In the genomic region with DNA sequence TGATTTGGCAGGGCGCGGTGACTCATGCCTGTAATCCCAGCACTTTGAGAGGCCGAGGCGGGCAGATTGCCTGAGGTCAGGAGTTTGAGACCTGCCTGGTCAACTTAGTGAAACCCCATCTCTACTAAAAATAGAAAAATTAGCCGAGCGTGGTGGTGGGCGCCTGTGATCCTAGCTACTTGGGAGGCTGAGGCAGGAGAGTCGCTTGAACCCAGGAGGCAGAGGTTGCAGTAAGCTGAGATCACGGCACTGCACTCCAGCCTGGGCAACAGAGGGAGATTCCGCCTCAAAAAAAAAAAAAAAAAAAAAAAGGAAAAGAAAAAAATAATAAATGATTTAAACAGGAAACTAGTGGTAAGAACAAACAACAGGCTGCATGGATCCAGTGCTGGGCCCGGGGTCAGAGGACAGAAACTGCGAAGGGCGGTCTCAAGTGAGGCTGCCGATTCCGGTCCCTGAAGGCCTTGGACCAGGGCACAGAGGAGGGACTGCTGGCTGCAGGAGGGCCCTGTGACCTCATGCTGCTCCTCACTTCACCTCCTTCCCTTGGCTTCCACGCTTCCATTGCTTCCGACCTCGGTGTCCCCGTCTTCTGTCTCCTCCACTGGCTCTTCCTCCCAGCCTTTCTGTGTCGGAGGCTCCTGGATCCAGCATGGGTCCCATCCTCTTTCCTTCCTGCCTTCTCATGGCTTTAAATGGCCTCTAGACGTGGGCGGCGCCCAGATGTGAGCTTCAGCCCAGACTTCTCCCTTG, we compare ENCODE assay signal across 1 cellular context.
TF ChIP-seq lines count a peak whose summit lies in the region.

No MANE protein-coding gene starts in this region.

TF ChIP-seq in HepG2, 621 proteins besides CTCF, POLR2A, EP300 and RAD21 (continued from another document and continues in another):
- TF ChIP-seq, protein P1, sequence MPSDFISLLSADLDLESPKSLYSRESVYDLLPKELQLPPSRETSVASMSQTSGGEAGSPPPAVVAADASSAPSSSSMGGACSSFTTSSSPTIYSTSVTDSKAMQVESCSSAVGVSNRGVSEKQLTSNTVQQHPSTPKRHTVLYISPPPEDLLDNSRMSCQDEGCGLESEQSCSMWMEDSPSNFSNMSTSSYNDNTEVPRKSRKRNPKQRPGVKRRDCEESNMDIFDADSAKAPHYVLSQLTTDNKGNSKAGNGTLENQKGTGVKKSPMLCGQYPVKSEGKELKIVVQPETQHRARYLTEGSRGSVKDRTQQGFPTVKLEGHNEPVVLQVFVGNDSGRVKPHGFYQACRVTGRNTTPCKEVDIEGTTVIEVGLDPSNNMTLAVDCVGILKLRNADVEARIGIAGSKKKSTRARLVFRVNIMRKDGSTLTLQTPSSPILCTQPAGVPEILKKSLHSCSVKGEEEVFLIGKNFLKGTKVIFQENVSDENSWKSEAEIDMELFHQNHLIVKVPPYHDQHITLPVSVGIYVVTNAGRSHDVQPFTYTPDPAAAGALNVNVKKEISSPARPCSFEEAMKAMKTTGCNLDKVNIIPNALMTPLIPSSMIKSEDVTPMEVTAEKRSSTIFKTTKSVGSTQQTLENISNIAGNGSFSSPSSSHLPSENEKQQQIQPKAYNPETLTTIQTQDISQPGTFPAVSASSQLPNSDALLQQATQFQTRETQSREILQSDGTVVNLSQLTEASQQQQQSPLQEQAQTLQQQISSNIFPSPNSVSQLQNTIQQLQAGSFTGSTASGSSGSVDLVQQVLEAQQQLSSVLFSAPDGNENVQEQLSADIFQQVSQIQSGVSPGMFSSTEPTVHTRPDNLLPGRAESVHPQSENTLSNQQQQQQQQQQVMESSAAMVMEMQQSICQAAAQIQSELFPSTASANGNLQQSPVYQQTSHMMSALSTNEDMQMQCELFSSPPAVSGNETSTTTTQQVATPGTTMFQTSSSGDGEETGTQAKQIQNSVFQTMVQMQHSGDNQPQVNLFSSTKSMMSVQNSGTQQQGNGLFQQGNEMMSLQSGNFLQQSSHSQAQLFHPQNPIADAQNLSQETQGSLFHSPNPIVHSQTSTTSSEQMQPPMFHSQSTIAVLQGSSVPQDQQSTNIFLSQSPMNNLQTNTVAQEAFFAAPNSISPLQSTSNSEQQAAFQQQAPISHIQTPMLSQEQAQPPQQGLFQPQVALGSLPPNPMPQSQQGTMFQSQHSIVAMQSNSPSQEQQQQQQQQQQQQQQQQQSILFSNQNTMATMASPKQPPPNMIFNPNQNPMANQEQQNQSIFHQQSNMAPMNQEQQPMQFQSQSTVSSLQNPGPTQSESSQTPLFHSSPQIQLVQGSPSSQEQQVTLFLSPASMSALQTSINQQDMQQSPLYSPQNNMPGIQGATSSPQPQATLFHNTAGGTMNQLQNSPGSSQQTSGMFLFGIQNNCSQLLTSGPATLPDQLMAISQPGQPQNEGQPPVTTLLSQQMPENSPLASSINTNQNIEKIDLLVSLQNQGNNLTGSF (CRISPR knock-in tag; IDR thresholded peaks at IDR 0.05): no peak
- TF ChIP-seq ZNF7 (CRISPR knock-in tag; IDR thresholded peaks at IDR 0.05): no peak
- TF ChIP-seq, protein P2, sequence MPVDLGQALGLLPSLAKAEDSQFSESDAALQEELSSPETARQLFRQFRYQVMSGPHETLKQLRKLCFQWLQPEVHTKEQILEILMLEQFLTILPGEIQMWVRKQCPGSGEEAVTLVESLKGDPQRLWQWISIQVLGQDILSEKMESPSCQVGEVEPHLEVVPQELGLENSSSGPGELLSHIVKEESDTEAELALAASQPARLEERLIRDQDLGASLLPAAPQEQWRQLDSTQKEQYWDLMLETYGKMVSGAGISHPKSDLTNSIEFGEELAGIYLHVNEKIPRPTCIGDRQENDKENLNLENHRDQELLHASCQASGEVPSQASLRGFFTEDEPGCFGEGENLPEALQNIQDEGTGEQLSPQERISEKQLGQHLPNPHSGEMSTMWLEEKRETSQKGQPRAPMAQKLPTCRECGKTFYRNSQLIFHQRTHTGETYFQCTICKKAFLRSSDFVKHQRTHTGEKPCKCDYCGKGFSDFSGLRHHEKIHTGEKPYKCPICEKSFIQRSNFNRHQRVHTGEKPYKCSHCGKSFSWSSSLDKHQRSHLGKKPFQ (CRISPR knock-in tag; IDR thresholded peaks at IDR 0.05; ENCODE audit: insufficient replicate concordance): no peak
- no peak for TF ChIP-seq SRSF9 (IDR thresholded peaks at IDR 0.05; ENCODE audit: borderline replicate concordance, insufficient read depth, low read depth, low read length, poor library complexity, severe bottlenecking)
- TF ChIP-seq ZKSCAN1 (IDR thresholded peaks at IDR 0.05; ENCODE audit: low read length): no peak
- TF ChIP-seq TCF7L2 (IDR thresholded peaks at IDR 0.05; ENCODE audit: low read depth, low read length): no peak
- TF ChIP-seq TOPORS (CRISPR knock-in tag; IDR thresholded peaks at IDR 0.05): no peak
- no peak for TF ChIP-seq SRSF4 (IDR thresholded peaks at IDR 0.05; ENCODE audit: low read depth, low read length, poor library complexity, severe bottlenecking)
- TF ChIP-seq, protein P3, sequence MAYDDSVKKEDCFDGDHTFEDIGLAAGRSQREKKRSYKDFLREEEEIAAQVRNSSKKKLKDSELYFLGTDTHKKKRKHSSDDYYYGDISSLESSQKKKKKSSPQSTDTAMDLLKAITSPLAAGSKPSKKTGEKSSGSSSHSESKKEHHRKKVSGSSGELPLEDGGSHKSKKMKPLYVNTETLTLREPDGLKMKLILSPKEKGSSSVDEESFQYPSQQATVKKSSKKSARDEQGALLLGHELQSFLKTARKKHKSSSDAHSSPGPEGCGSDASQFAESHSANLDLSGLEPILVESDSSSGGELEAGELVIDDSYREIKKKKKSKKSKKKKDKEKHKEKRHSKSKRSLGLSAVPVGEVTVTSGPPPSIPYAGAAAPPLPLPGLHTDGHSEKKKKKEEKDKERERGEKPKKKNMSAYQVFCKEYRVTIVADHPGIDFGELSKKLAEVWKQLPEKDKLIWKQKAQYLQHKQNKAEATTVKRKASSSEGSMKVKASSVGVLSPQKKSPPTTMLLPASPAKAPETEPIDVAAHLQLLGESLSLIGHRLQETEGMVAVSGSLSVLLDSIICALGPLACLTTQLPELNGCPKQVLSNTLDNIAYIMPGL (CRISPR knock-in tag; IDR thresholded peaks at IDR 0.05; ENCODE audit: borderline replicate concordance in 1 of 2, low read depth in 1 of 2): peak in 1 of 2 experiments; percentile 56; a peak in 1 of 4 replicates
- TF ChIP-seq, protein P4, sequence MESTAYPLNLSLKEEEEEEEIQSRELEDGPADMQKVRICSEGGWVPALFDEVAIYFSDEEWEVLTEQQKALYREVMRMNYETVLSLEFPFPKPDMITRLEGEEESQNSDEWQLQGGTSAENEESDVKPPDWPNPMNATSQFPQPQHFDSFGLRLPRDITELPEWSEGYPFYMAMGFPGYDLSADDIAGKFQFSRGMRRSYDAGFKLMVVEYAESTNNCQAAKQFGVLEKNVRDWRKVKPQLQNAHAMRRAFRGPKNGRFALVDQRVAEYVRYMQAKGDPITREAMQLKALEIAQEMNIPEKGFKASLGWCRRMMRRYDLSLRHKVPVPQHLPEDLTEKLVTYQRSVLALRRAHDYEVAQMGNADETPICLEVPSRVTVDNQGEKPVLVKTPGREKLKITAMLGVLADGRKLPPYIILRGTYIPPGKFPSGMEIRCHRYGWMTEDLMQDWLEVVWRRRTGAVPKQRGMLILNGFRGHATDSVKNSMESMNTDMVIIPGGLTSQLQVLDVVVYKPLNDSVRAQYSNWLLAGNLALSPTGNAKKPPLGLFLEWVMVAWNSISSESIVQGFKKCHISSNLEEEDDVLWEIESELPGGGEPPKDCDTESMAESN (CRISPR knock-in tag; conservative IDR thresholded peaks at IDR 0.05): no peak
- TF ChIP-seq ASH2L (IDR thresholded peaks at IDR 0.05; ENCODE audit: insufficient read length, low read depth, low read length): no peak
- TF ChIP-seq ZC3H4 (CRISPR knock-in tag; IDR thresholded peaks at IDR 0.05; ENCODE audit: borderline replicate concordance): no peak
- TF ChIP-seq ZNF264 (CRISPR knock-in tag; IDR thresholded peaks at IDR 0.05): no peak
- TF ChIP-seq, protein P5, sequence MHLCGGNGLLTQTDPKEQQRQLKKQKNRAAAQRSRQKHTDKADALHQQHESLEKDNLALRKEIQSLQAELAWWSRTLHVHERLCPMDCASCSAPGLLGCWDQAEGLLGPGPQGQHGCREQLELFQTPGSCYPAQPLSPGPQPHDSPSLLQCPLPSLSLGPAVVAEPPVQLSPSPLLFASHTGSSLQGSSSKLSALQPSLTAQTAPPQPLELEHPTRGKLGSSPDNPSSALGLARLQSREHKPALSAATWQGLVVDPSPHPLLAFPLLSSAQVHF (CRISPR knock-in tag; IDR thresholded peaks at IDR 0.05): no peak
- TF ChIP-seq, protein P6, sequence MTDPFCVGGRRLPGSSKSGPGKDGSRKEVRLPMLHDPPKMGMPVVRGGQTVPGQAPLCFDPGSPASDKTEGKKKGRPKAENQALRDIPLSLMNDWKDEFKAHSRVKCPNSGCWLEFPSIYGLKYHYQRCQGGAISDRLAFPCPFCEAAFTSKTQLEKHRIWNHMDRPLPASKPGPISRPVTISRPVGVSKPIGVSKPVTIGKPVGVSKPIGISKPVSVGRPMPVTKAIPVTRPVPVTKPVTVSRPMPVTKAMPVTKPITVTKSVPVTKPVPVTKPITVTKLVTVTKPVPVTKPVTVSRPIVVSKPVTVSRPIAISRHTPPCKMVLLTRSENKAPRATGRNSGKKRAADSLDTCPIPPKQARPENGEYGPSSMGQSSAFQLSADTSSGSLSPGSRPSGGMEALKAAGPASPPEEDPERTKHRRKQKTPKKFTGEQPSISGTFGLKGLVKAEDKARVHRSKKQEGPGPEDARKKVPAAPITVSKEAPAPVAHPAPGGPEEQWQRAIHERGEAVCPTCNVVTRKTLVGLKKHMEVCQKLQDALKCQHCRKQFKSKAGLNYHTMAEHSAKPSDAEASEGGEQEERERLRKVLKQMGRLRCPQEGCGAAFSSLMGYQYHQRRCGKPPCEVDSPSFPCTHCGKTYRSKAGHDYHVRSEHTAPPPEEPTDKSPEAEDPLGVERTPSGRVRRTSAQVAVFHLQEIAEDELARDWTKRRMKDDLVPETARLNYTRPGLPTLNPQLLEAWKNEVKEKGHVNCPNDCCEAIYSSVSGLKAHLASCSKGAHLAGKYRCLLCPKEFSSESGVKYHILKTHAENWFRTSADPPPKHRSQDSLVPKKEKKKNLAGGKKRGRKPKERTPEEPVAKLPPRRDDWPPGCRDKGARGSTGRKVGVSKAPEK (CRISPR knock-in tag; IDR thresholded peaks at IDR 0.05; ENCODE audit: borderline replicate concordance): no peak
- 0 out of 2 replicates have a peak, but pooled peaks have one; percentile 14 for TF ChIP-seq ZNF235 (CRISPR knock-in tag; IDR thresholded peaks at IDR 0.05; ENCODE audit: borderline replicate concordance)
- no peak for TF ChIP-seq ZNF766 (CRISPR knock-in tag; IDR thresholded peaks at IDR 0.05; ENCODE audit: borderline replicate concordance)
- no peak for TF ChIP-seq HMGA1 (CRISPR knock-in tag; conservative IDR thresholded peaks at IDR 0.05)
- TF ChIP-seq, protein P7, sequence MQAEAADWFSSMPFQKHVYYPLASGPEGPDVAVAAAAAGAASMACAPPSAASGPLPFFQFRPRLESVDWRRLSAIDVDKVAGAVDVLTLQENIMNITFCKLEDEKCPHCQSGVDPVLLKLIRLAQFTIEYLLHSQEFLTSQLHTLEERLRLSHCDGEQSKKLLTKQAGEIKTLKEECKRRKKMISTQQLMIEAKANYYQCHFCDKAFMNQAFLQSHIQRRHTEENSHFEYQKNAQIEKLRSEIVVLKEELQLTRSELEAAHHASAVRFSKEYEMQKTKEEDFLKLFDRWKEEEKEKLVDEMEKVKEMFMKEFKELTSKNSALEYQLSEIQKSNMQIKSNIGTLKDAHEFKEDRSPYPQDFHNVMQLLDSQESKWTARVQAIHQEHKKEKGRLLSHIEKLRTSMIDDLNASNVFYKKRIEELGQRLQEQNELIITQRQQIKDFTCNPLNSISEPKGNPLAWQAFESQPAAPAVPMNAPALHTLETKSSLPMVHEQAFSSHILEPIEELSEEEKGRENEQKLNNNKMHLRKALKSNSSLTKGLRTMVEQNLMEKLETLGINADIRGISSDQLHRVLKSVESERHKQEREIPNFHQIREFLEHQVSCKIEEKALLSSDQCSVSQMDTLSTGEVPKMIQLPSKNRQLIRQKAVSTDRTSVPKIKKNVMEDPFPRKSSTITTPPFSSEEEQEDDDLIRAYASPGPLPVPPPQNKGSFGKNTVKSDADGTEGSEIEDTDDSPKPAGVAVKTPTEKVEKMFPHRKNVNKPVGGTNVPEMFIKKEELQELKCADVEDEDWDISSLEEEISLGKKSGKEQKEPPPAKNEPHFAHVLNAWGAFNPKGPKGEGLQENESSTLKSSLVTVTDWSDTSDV (CRISPR knock-in tag; IDR thresholded peaks at IDR 0.05): no peak
- TF ChIP-seq, protein P8, sequence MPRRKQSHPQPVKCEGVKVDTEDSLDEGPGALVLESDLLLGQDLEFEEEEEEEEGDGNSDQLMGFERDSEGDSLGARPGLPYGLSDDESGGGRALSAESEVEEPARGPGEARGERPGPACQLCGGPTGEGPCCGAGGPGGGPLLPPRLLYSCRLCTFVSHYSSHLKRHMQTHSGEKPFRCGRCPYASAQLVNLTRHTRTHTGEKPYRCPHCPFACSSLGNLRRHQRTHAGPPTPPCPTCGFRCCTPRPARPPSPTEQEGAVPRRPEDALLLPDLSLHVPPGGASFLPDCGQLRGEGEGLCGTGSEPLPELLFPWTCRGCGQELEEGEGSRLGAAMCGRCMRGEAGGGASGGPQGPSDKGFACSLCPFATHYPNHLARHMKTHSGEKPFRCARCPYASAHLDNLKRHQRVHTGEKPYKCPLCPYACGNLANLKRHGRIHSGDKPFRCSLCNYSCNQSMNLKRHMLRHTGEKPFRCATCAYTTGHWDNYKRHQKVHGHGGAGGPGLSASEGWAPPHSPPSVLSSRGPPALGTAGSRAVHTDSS (CRISPR knock-in tag; conservative IDR thresholded peaks at IDR 0.05): no peak
- no peak for TF ChIP-seq ELF4 (CRISPR knock-in tag; IDR thresholded peaks at IDR 0.05; ENCODE audit: borderline replicate concordance)
- TF ChIP-seq ZNF460 (CRISPR knock-in tag; IDR thresholded peaks at IDR 0.05; ENCODE audit: borderline replicate concordance): peak; percentile 89
- no peak for TF ChIP-seq CENPT (CRISPR knock-in tag; IDR thresholded peaks at IDR 0.05; ENCODE audit: low read depth)
- no peak for TF ChIP-seq EED (CRISPR knock-in tag; IDR thresholded peaks at IDR 0.05)
- no peak for TF ChIP-seq ZNF724P (CRISPR knock-in tag; IDR thresholded peaks at IDR 0.05; ENCODE audit: borderline replicate concordance)
- TF ChIP-seq ZNF577 (CRISPR knock-in tag; IDR thresholded peaks at IDR 0.05; ENCODE audit: borderline replicate concordance, low read depth): no peak
- no peak for TF ChIP-seq DR1 (CRISPR knock-in tag; IDR thresholded peaks at IDR 0.05)
- no peak for TF ChIP-seq DMAP1 (CRISPR knock-in tag; IDR thresholded peaks at IDR 0.05)
- no peak for TF ChIP-seq JUNB (CRISPR knock-in tag; IDR thresholded peaks at IDR 0.05; ENCODE audit: borderline replicate concordance)
- TF ChIP-seq, protein P9, sequence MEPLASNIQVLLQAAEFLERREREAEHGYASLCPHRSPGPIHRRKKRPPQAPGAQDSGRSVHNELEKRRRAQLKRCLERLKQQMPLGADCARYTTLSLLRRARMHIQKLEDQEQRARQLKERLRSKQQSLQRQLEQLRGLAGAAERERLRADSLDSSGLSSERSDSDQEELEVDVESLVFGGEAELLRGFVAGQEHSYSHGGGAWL (CRISPR knock-in tag; IDR thresholded peaks at IDR 0.05): no peak
- TF ChIP-seq SAFB2 (CRISPR knock-in tag; IDR thresholded peaks at IDR 0.05; ENCODE audit: borderline replicate concordance, low read depth): no peak
- TF ChIP-seq ZC3H13 (CRISPR knock-in tag; IDR thresholded peaks at IDR 0.05): no peak
- no peak for TF ChIP-seq JUND (CRISPR knock-in tag; IDR thresholded peaks at IDR 0.05)
- TF ChIP-seq U2AF1 (optimal IDR thresholded peaks at IDR 0.05; ENCODE audit: low read depth, low read length): no peak
- TF ChIP-seq REXO4 (CRISPR knock-in tag; IDR thresholded peaks at IDR 0.05; ENCODE audit: borderline replicate concordance): no peak
